Comparison of ENCODE assay signal across 7 cellular contexts in genomic region chr15:38671675-38672141, GRCh38.
DNase-seq lines count a peak whose midpoint lies in the region; ATAC-seq, FAIRE-seq and TF ChIP-seq lines count a peak whose summit lies in the region.

No MANE protein-coding gene starts in this region.

- peak; percentile 71 for DNase-seq in activated CD4-positive, alpha-beta memory T cell treated with anti-CD3 and anti-CD28 coated beads for 36 hours
- peak; percentile 17 for DNase-seq in stimulated activated CD8-positive, alpha-beta memory T cell treated with anti-CD3 and anti-CD28 coated beads, Interleukin-12 subunit alpha, Interleukin-12 subunit beta, amount 100 ng/mL, for 4 hours (ENCODE audit: low read depth)
- DNase-seq in D721Med (ENCODE audit: insufficient read length, low spot score): no peak
- DNase-seq in NCI-H774 (lab: John Stamatoyannopoulos, UW): no peak
- DNase-seq in NCI-H2196 (lab: John Stamatoyannopoulos, UW; ENCODE audit: unreplicated experiment): no peak

- POLR2A ChIA-PET in activated CD4-positive, alpha-beta memory T cell treated with anti-CD3 and anti-CD28 coated beads for 36 hours (lab: Charles Lee): interaction anchor here (1.1 to 7.7 kb wide), 10 partner anchors 12 to 118 kb away, joined by 3 to 133 read pairs (median 12); partner anchors contain the start of gene RASGRP1

- H3K36me3 Mint-ChIP-seq in activated CD4-positive, alpha-beta memory T cell treated with anti-CD3 and anti-CD28 coated beads for 36 hours: peaks cover 5% of the 10 kb centered on the region

- peak overlapping the region; percentile 66 for H3K4me3 Mint-ChIP-seq in activated CD4-positive, alpha-beta memory T cell treated with anti-CD3 and anti-CD28 coated beads for 36 hours

- FAIRE-seq in D721Med (lab: Jason Lieb, UNC): no peak

- H3K4me1 Mint-ChIP-seq in activated CD4-positive, alpha-beta memory T cell treated with anti-CD3 and anti-CD28 coated beads for 36 hours (ENCODE audit: low read depth): peaks cover 79% of the 10 kb centered on the region

- H3K9me3 Mint-ChIP-seq in activated CD4-positive, alpha-beta memory T cell treated with anti-CD3 and anti-CD28 coated beads for 36 hours: no peaks in the 10 kb centered on the region

- peak overlapping the region; percentile 97 for H3K27ac Mint-ChIP-seq in activated CD4-positive, alpha-beta memory T cell treated with anti-CD3 and anti-CD28 coated beads for 36 hours

- CTCF ChIA-PET in activated CD4-positive, alpha-beta memory T cell treated with anti-CD3 and anti-CD28 coated beads for 36 hours (lab: Charles Lee): interaction anchor here (0.6 to 9.6 kb wide), 9 partner anchors 16 to 251 kb away, joined by 3 to 150 read pairs (median 5); partner anchors contain the start of genes FAM98B and RASGRP1

- peak; percentile 51 for ATAC-seq in GM19043 (IDR thresholded peaks at IDR 0.05; ENCODE audit: low read depth, unreplicated experiment)
- ATAC-seq in HG02973 (IDR thresholded peaks at IDR 0.05; ENCODE audit: unreplicated experiment): peak; percentile 59

- no peaks in the 10 kb centered on the region for H3K27me3 Mint-ChIP-seq in activated CD4-positive, alpha-beta memory T cell treated with anti-CD3 and anti-CD28 coated beads for 36 hours

- intact Hi-C loops in activated CD4-positive, alpha-beta memory T cell treated with anti-CD3 and anti-CD28 coated beads for 36 hours (cut with micrococcal nuclease): loop anchor here (1.0 kb wide), 4 partner anchors 11 to 111 kb away; no protein-coding TSS in a partner anchor

- TF ChIP-seq CTCF in D721Med (IDR thresholded peaks at IDR 0.05; ENCODE audit: insufficient read depth, missing control alignments): no peak

Comparison
In these comparisons a context has a peak if more than half of its experiments do, and no peak if none do; other contexts are left out.
1. DNase-seq: peak in activated CD4-positive, alpha-beta memory T cell treated with anti-CD3 and anti-CD28 coated beads for 36 hours (single experiment) and stimulated activated CD8-positive, alpha-beta memory T cell treated with anti-CD3 and anti-CD28 coated beads, Interleukin-12 subunit alpha, Interleukin-12 subunit beta, amount 100 ng/mL, for 4 hours (single experiment); none in D721Med (single experiment), NCI-H774 (single experiment) and NCI-H2196 (single experiment).